In genomic region chr2:8525582-8526402, GRCh38 we compare ENCODE assay signal across 1 cellular context.
TF ChIP-seq lines count a peak whose summit lies in the region.

No MANE protein-coding gene starts in this region.

TF ChIP-seq in HepG2, 621 proteins besides CTCF, POLR2A, EP300 and RAD21 (continued from another document and continues in another):
- TF ChIP-seq ZNF687 (CRISPR knock-in tag; IDR thresholded peaks at IDR 0.05) (peak; percentile 97), FOXJ3 (CRISPR knock-in tag; IDR thresholded peaks at IDR 0.05; ENCODE audit: borderline replicate concordance) (no peak), MBD4 (IDR thresholded peaks at IDR 0.05; ENCODE audit: borderline replicate concordance, low read length) (no peak), SNAPC4 (CRISPR knock-in tag; IDR thresholded peaks at IDR 0.05) (peak; percentile 86), HES4 (CRISPR knock-in tag; IDR thresholded peaks at IDR 0.05; ENCODE audit: borderline replicate concordance) (0 out of 2 replicates have a peak, but pooled peaks have one; percentile 20), ZBED4 (CRISPR knock-in tag; IDR thresholded peaks at IDR 0.05; ENCODE audit: borderline replicate concordance) (peak; percentile 71; the same call in 1 of the 2 replicates), ZFP36L1 (CRISPR knock-in tag; IDR thresholded peaks at IDR 0.05) (0 out of 2 replicates have a peak, but pooled peaks have one; percentile 56), ZNF430 (CRISPR knock-in tag; IDR thresholded peaks at IDR 0.05) (peak; percentile 71; the same call in 1 of the 2 replicates), CBX1 (IDR thresholded peaks at IDR 0.05; ENCODE audit: low read depth) (peak; percentile 66), ZNF800 (CRISPR knock-in tag; IDR thresholded peaks at IDR 0.05) (peak; percentile 71), ZBTB46 (CRISPR knock-in tag; IDR thresholded peaks at IDR 0.05; ENCODE audit: borderline replicate concordance) (0 out of 2 replicates have a peak, but pooled peaks have one; percentile 47), HDAC2 (CRISPR knock-in tag; IDR thresholded peaks at IDR 0.05) (peak; percentile 88), DDIT3 (CRISPR knock-in tag; IDR thresholded peaks at IDR 0.05) (no peak), ZNF564 (CRISPR knock-in tag; IDR thresholded peaks at IDR 0.05) (peak; percentile 83; the same call in 1 of the 2 replicates), ZMYM3 (CRISPR knock-in tag; IDR thresholded peaks at IDR 0.05) (peak; percentile 78; the same call in 1 of the 2 replicates), ZNF512B (CRISPR knock-in tag; IDR thresholded peaks at IDR 0.05; ENCODE audit: borderline replicate concordance) (peak; percentile 67; the same call in 1 of the 2 replicates), ZNF275 (CRISPR knock-in tag; IDR thresholded peaks at IDR 0.05; ENCODE audit: borderline replicate concordance) (peak; percentile 79; the same call in 1 of the 2 replicates), SIX4 (CRISPR knock-in tag; IDR thresholded peaks at IDR 0.05) (peak; percentile 85), NR2F2 (IDR thresholded peaks at IDR 0.05; ENCODE audit: borderline replicate concordance, low read depth) (peak; percentile 7; the same call in 1 of the 2 replicates), MXD3 (CRISPR knock-in tag; IDR thresholded peaks at IDR 0.05) (no peak), POLR2AphosphoS2 (IDR thresholded peaks at IDR 0.05; ENCODE audit: low read depth, low read length) (no peak), ZNF235 (CRISPR knock-in tag; IDR thresholded peaks at IDR 0.05; ENCODE audit: borderline replicate concordance) (0 out of 2 replicates have a peak, but pooled peaks have one; percentile 19), ZIK1 (CRISPR knock-in tag; IDR thresholded peaks at IDR 0.05; ENCODE audit: borderline replicate concordance, low read depth) (peak; percentile 71; the same call in 1 of the 2 replicates), KDM2A (CRISPR knock-in tag; IDR thresholded peaks at IDR 0.05; ENCODE audit: borderline replicate concordance, low read depth) (peak; percentile 74; the same call in 1 of the 2 replicates), HOXA3 (CRISPR knock-in tag; IDR thresholded peaks at IDR 0.05) (peak; percentile 54; the same call in 1 of the 2 replicates), ZNF414 (CRISPR knock-in tag; IDR thresholded peaks at IDR 0.05) (peak; percentile 93; the same call in 1 of the 2 replicates), ZNF678 (CRISPR knock-in tag; IDR thresholded peaks at IDR 0.05) (peak; percentile 79; the same call in 1 of the 2 replicates)
